In the genomic region with DNA sequence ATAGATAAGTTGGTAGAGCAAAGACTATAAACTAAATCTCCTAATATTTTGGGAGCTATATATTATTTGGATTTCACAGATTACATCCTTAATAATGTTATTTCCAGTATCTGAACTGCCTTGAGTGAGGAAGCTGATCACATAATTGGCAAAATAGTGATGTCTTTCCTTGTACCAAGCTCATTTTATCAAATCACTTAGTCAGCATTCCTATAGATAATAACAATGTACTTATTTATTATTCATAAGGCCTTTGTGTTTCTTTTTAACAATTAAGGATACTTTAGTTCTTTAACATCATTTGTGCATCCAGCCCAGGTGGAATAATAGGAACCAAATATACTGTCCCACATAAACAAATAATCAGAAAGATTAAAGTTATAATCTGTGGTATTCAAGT, we compare ENCODE assay signal across 1 cellular context.
TF ChIP-seq lines count a peak whose summit lies in the region.

No MANE protein-coding gene starts in this region.

TF ChIP-seq in K562, 482 proteins besides CTCF, POLR2A, EP300 and RAD21 (continued from another document):
- TF ChIP-seq, protein P1, sequence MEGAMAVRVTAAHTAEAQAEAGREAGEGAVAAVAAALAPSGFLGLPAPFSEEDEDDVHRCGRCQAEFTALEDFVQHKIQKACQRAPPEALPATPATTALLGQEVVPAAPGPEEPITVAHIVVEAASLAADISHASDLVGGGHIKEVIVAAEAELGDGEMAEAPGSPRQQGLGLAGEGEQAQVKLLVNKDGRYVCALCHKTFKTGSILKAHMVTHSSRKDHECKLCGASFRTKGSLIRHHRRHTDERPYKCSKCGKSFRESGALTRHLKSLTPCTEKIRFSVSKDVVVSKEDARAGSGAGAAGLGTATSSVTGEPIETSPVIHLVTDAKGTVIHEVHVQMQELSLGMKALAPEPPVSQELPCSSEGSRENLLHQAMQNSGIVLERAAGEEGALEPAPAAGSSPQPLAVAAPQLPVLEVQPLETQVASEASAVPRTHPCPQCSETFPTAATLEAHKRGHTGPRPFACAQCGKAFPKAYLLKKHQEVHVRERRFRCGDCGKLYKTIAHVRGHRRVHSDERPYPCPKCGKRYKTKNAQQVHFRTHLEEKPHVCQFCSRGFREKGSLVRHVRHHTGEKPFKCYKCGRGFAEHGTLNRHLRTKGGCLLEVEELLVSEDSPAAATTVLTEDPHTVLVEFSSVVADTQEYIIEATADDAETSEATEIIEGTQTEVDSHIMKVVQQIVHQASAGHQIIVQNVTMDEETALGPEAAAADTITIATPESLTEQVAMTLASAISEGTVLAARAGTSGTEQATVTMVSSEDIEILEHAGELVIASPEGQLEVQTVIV (CRISPR knock-in tag; IDR thresholded peaks at IDR 0.05; ENCODE audit: borderline replicate concordance), result no peak
- TF ChIP-seq HMG20B (CRISPR knock-in tag; IDR thresholded peaks at IDR 0.05) (no peak), SIRT6 (IDR thresholded peaks at IDR 0.05; ENCODE audit: low read depth, low read length) (no peak), ZNF174 (CRISPR knock-in tag; IDR thresholded peaks at IDR 0.05) (no peak), ZNF280A (IDR thresholded peaks at IDR 0.05; ENCODE audit: low read depth, partially characterized antibody) (no peak), ETV5 (CRISPR knock-in tag; IDR thresholded peaks at IDR 0.05; ENCODE audit: low read depth) (no peak), CUX1 (CRISPR knock-in tag; IDR thresholded peaks at IDR 0.05) (no peak), C11orf30 (IDR thresholded peaks at IDR 0.05; ENCODE audit: low read depth) (peak; percentile 29; the same call in 1 of the 2 replicates), MAFG (tag; conservative IDR thresholded peaks at IDR 0.05) (0 out of 2 replicates have a peak, but pooled peaks have one; percentile 13), MAFF (IDR thresholded peaks at IDR 0.05; ENCODE audit: low read length) (peak; percentile 55), ZNF592 (IDR thresholded peaks at IDR 0.05) (no peak), JUND (IDR thresholded peaks at IDR 0.05; ENCODE audit: borderline replicate concordance, low read depth, low read length) (no peak), JUND (tag; IDR thresholded peaks at IDR 0.05; ENCODE audit: borderline replicate concordance, low read depth, low read length) (no peak), ZNF165 (CRISPR knock-in tag; IDR thresholded peaks at IDR 0.05; ENCODE audit: borderline replicate concordance) (no peak), ZNF134 (CRISPR knock-in tag; conservative IDR thresholded peaks at IDR 0.05) (no peak), ZFPM2 (CRISPR knock-in tag; IDR thresholded peaks at IDR 0.05) (no peak), MEIS2 (IDR thresholded peaks at IDR 0.05; ENCODE audit: partially characterized antibody) (no peak), BCOR (IDR thresholded peaks at IDR 0.05) (no peak), MCM2 (IDR thresholded peaks at IDR 0.05; ENCODE audit: low read depth) (no peak), ZFP1 (CRISPR knock-in tag; IDR thresholded peaks at IDR 0.05) (no peak)
- TF ChIP-seq, protein P2, sequence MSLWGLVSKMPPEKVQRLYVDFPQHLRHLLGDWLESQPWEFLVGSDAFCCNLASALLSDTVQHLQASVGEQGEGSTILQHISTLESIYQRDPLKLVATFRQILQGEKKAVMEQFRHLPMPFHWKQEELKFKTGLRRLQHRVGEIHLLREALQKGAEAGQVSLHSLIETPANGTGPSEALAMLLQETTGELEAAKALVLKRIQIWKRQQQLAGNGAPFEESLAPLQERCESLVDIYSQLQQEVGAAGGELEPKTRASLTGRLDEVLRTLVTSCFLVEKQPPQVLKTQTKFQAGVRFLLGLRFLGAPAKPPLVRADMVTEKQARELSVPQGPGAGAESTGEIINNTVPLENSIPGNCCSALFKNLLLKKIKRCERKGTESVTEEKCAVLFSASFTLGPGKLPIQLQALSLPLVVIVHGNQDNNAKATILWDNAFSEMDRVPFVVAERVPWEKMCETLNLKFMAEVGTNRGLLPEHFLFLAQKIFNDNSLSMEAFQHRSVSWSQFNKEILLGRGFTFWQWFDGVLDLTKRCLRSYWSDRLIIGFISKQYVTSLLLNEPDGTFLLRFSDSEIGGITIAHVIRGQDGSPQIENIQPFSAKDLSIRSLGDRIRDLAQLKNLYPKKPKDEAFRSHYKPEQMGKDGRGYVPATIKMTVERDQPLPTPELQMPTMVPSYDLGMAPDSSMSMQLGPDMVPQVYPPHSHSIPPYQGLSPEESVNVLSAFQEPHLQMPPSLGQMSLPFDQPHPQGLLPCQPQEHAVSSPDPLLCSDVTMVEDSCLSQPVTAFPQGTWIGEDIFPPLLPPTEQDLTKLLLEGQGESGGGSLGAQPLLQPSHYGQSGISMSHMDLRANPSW (CRISPR knock-in tag; IDR thresholded peaks at IDR 0.05), result no peak
